ENCODE assay signal across 10 cellular contexts in genomic region chr20:6169251-6169650, GRCh38.
DNase-seq lines count a peak whose midpoint lies in the region; ATAC-seq and TF ChIP-seq lines count a peak whose summit lies in the region.
"Had no signal": no experiment of that assay in that cellular context is flagged by ENCODE, and none has a peak within 500 bp of the region (broad histone marks: within the 10 kb centered on the region; RNA-seq: fewer than 3 reads in every experiment).

No MANE protein-coding gene starts in this region.

- DNase-seq in NCI-H748 (lab: John Stamatoyannopoulos, UW; ENCODE audit: unreplicated experiment): peak; percentile 46
- DNase-seq in NCI-H748 treated with DMSO at 0.1 percent for 48 hours (lab: John Stamatoyannopoulos, UW): no peak
- peak; percentile 51 for DNase-seq in NCI-H226
- DNase-seq in cardiac fibroblast (ENCODE audit: low read depth in 2 of 2): peak; percentile 11 to 49
- no peak for DNase-seq in retinal pigment epithelial cell (ENCODE audit: low read depth)
- no peak for DNase-seq in T1000 (lab: John Stamatoyannopoulos, UW)
- DNase-seq: activated CD8-positive, alpha-beta T cell treated with anti-CD3 and anti-CD28 coated beads for 36 hours; NCI-H2107 had no signal

- TF ChIP-seq CTCF in cardiac fibroblast (IDR thresholded peaks at IDR 0.05; ENCODE audit: low read depth, low read length) (peak; percentile 21), retinal pigment epithelial cell (conservative IDR thresholded peaks at IDR 0.05; ENCODE audit: low read depth, low read length) (peak; percentile 42)

- H3K4me3 ChIP-seq in cardiac fibroblast (replicated peaks in 1 of 2; ENCODE audit: low read depth in 2 of 2, low read length in 2 of 2) (no peak overlapping the region), retinal pigment epithelial cell (ENCODE audit: low read length) (no peak overlapping the region)

- ATAC-seq in GM21619 (IDR thresholded peaks at IDR 0.05; ENCODE audit: unreplicated experiment): no peak
- no peak for ATAC-seq in GM19397 (IDR thresholded peaks at IDR 0.05; ENCODE audit: unreplicated experiment)
- ATAC-seq: activated CD8-positive, alpha-beta T cell treated with anti-CD3 and anti-CD28 coated beads for 36 hours had no signal

Comparison
In these comparisons a context has a peak if more than half of its experiments do, and no peak if none do; other contexts are left out.
1. DNase-seq: peak in NCI-H748 (single experiment), NCI-H226 (single experiment) and cardiac fibroblast (2 of 2); none in NCI-H748 treated with DMSO at 0.1 percent for 48 hours (single experiment), retinal pigment epithelial cell (single experiment) and T1000 (single experiment).